ENCODE assay signal across 34 cellular contexts in genomic region chr9:13221741-13222140, GRCh38. TPM values are rescaled to one million over a fixed set of nuclear protein-coding genes. Genes with fewer than 3 reads are reported as not detected.
"Had no signal": no experiment of that assay in that cellular context is flagged by ENCODE, and none has a peak within 500 bp of the region (broad histone marks: within the 10 kb centered on the region; RNA-seq: fewer than 3 reads in every experiment).

No MANE protein-coding gene starts in this region.

- H3K4me1 ChIP-seq: adrenal gland, body of pancreas, breast epithelium had no signal

- H3K36me3 ChIP-seq: adrenal gland, brain microvascular endothelial cell had no signal

- H3K27ac ChIP-seq: adrenal gland, body of pancreas, brain microvascular endothelial cell, breast epithelium, VCaP had no signal

- H3K27ac Mint-ChIP-seq: activated B cell treated with CpG ODN at 0.5 μM for 24 hours; activated CD4-positive, alpha-beta memory T cell treated with anti-CD3 and anti-CD28 coated beads, Interleukin-2, amount 10 ng/mL, durations not matched to agents 7 days and 5 days; activated CD4-positive, alpha-beta T cell treated with anti-CD3 and anti-CD28 coated beads, Interleukin-2, amount 10 ng/mL, durations not matched to agents 7 days and 5 days; activated CD8-positive, alpha-beta memory T cell treated with anti-CD3 and anti-CD28 coated beads, Interleukin-2, amount 10 ng/mL, durations not matched to agents 7 days and 5 days; activated CD8-positive, alpha-beta T cell treated with anti-CD3 and anti-CD28 coated beads, Interleukin-2, amount 10 ng/mL, durations not matched to agents 7 days and 5 days; activated naive CD4-positive, alpha-beta T cell treated with anti-CD3 and anti-CD28 coated beads, Interleukin-2, amount 10 ng/mL, durations not matched to agents 7 days and 5 days; activated naive CD4-positive, alpha-beta T cell treated with anti-CD3 and anti-CD28 coated beads, Interleukin-2, amount 50 U/mL, for 24 hours; activated naive CD8-positive, alpha-beta T cell; activated naive CD8-positive, alpha-beta T cell treated with anti-CD3 and anti-CD28 coated beads, Interleukin-2, amount 10 ng/mL, durations not matched to agents 7 days and 5 days; activated naive CD8-positive, alpha-beta T cell treated with anti-CD3 and anti-CD28 coated beads, Interleukin-2, amount 50 U/mL, for 24 hours; activated T-cell treated with anti-CD3 and anti-CD28 coated beads, Interleukin-2, amount 50 U/mL, for 24 hours; activated T-helper 2 cell treated with anti-CD3 and anti-CD28 coated beads, Interferon-gamma antibody, Interleukin-2, Interleukin-4, amounts not matched to agents 10 μg/mL and 5 μg/mL and 100 μg/mL, durations not matched to agents 14 hours and 24 hours and 36 hours; T-helper 1 cell treated with Interleukin-12 subunit alpha and Interleukin-12 subunit beta and Interleukin-4 antibody, amounts not matched to agents 30 μg/mL and 1 μg/mL, for 36 hours; T-helper 2 cell treated with Interferon-gamma antibody and Interleukin-4, amounts not matched to agents 5 μg/mL and 100 μg/mL, for 36 hours had no signal

- H3K36me3 Mint-ChIP-seq: activated CD8-positive, alpha-beta memory T cell treated with anti-CD3 and anti-CD28 coated beads, Interleukin-2, amount 10 ng/mL, durations not matched to agents 7 days and 5 days; activated naive CD4-positive, alpha-beta T cell treated with anti-CD3 and anti-CD28 coated beads, Interleukin-2, amount 10 ng/mL, durations not matched to agents 7 days and 5 days; activated naive CD4-positive, alpha-beta T cell treated with anti-CD3 and anti-CD28 coated beads, Interleukin-2, amount 50 U/mL, for 24 hours; activated naive CD8-positive, alpha-beta T cell; activated naive CD8-positive, alpha-beta T cell treated with anti-CD3 and anti-CD28 coated beads, Interleukin-2, amount 10 ng/mL, durations not matched to agents 7 days and 5 days had no signal

- H3K4me3 Mint-ChIP-seq: activated B cell treated with CpG ODN at 0.5 μM for 24 hours; activated CD4-positive, alpha-beta memory T cell treated with anti-CD3 and anti-CD28 coated beads, Interleukin-2, amount 10 ng/mL, durations not matched to agents 7 days and 5 days; activated CD4-positive, alpha-beta T cell treated with anti-CD3 and anti-CD28 coated beads, Interleukin-2, amount 10 ng/mL, durations not matched to agents 7 days and 5 days; activated CD8-positive, alpha-beta memory T cell treated with anti-CD3 and anti-CD28 coated beads, Interleukin-2, amount 10 ng/mL, durations not matched to agents 7 days and 5 days; activated CD8-positive, alpha-beta T cell treated with anti-CD3 and anti-CD28 coated beads, Interleukin-2, amount 10 ng/mL, durations not matched to agents 7 days and 5 days; activated naive CD4-positive, alpha-beta T cell treated with anti-CD3 and anti-CD28 coated beads, Interleukin-2, amount 10 ng/mL, durations not matched to agents 7 days and 5 days; activated naive CD4-positive, alpha-beta T cell treated with anti-CD3 and anti-CD28 coated beads, Interleukin-2, amount 50 U/mL, for 24 hours; activated naive CD8-positive, alpha-beta T cell; activated naive CD8-positive, alpha-beta T cell treated with anti-CD3 and anti-CD28 coated beads, Interleukin-2, amount 10 ng/mL, durations not matched to agents 7 days and 5 days; activated naive CD8-positive, alpha-beta T cell treated with anti-CD3 and anti-CD28 coated beads, Interleukin-2, amount 50 U/mL, for 24 hours; activated T-cell treated with anti-CD3 and anti-CD28 coated beads, Interleukin-2, amount 50 U/mL, for 24 hours; T-helper 1 cell treated with Interleukin-12 subunit alpha and Interleukin-12 subunit beta and Interleukin-4 antibody, amounts not matched to agents 30 μg/mL and 1 μg/mL, for 36 hours; T-helper 2 cell treated with Interferon-gamma antibody and Interleukin-4, amounts not matched to agents 5 μg/mL and 100 μg/mL, for 36 hours had no signal

- H3K9me3 Mint-ChIP-seq: activated B cell treated with CpG ODN at 0.5 μM for 24 hours; activated CD4-positive, alpha-beta memory T cell treated with anti-CD3 and anti-CD28 coated beads, Interleukin-2, amount 10 ng/mL, durations not matched to agents 7 days and 5 days; activated CD4-positive, alpha-beta T cell treated with anti-CD3 and anti-CD28 coated beads, Interleukin-2, amount 10 ng/mL, durations not matched to agents 7 days and 5 days; activated naive CD8-positive, alpha-beta T cell treated with anti-CD3 and anti-CD28 coated beads, Interleukin-2, amount 10 ng/mL, durations not matched to agents 7 days and 5 days; T-helper 1 cell treated with Interleukin-12 subunit alpha and Interleukin-12 subunit beta and Interleukin-4 antibody, amounts not matched to agents 30 μg/mL and 1 μg/mL, for 36 hours had no signal

- H3K4me1 Mint-ChIP-seq: activated B cell treated with CpG ODN at 0.5 μM for 24 hours; activated CD4-positive, alpha-beta memory T cell treated with anti-CD3 and anti-CD28 coated beads, Interleukin-2, amount 10 ng/mL, durations not matched to agents 7 days and 5 days; activated CD4-positive, alpha-beta T cell treated with anti-CD3 and anti-CD28 coated beads, Interleukin-2, amount 10 ng/mL, durations not matched to agents 7 days and 5 days; activated CD8-positive, alpha-beta memory T cell treated with anti-CD3 and anti-CD28 coated beads, Interleukin-2, amount 10 ng/mL, durations not matched to agents 7 days and 5 days; activated naive CD4-positive, alpha-beta T cell treated with anti-CD3 and anti-CD28 coated beads, Interleukin-2, amount 10 ng/mL, durations not matched to agents 7 days and 5 days; activated naive CD4-positive, alpha-beta T cell treated with anti-CD3 and anti-CD28 coated beads, Interleukin-2, amount 50 U/mL, for 24 hours; activated naive CD8-positive, alpha-beta T cell treated with anti-CD3 and anti-CD28 coated beads, Interleukin-2, amount 10 ng/mL, durations not matched to agents 7 days and 5 days; activated naive CD8-positive, alpha-beta T cell treated with anti-CD3 and anti-CD28 coated beads, Interleukin-2, amount 50 U/mL, for 24 hours had no signal

- DNase-seq: activated B cell treated with CpG ODN at 0.5 μM for 24 hours; activated CD4-positive, alpha-beta memory T cell treated with anti-CD3 and anti-CD28 coated beads, Interleukin-2, amount 10 ng/mL, durations not matched to agents 7 days and 5 days; activated CD4-positive, alpha-beta T cell treated with anti-CD3 and anti-CD28 coated beads for 4 hours; activated CD4-positive, alpha-beta T cell treated with anti-CD3 and anti-CD28 coated beads, Interleukin-2, amount 10 ng/mL, durations not matched to agents 7 days and 5 days; activated CD4-positive, alpha-beta T cell treated with anti-CD3 and anti-CD28 coated beads, Interleukin-2, amount 50 U/mL, for 48 hours; activated CD4-positive, CD25-positive, alpha-beta regulatory T cell treated with anti-CD3 and anti-CD28 coated beads, Interleukin-2, amount 50 U/mL, for 72 hours; activated CD8-positive, alpha-beta memory T cell treated with anti-CD3 and anti-CD28 coated beads for 24 hours; activated CD8-positive, alpha-beta memory T cell treated with anti-CD3 and anti-CD28 coated beads, Interleukin-2, amount 10 ng/mL, durations not matched to agents 7 days and 5 days; activated CD8-positive, alpha-beta memory T cell treated with anti-CD3 and anti-CD28 coated beads, Interleukin-2, amount 50 U/mL, for 48 hours; activated CD8-positive, alpha-beta T cell treated with anti-CD3 and anti-CD28 coated beads, Interleukin-2, amount 10 ng/mL, durations not matched to agents 7 days and 5 days; activated effector memory CD4-positive, alpha-beta T cell treated with Interleukin-2 at 50 U/mL for 16 hours; activated gamma-delta T cell; activated naive CD4-positive, alpha-beta T cell treated with anti-CD3 and anti-CD28 coated beads, Interleukin-2, amount 10 ng/mL, durations not matched to agents 7 days and 5 days; activated naive CD4-positive, alpha-beta T cell treated with Interleukin-2 at 50 U/mL for 16 hours; activated naive CD8-positive, alpha-beta T cell treated with anti-CD3 and anti-CD28 coated beads, Interleukin-2, amount 10 ng/mL, durations not matched to agents 7 days and 5 days; activated naive CD8-positive, alpha-beta T cell treated with anti-CD3 and anti-CD28 coated beads, Interleukin-2, amount 50 U/mL, for 24 hours; activated T-cell treated with anti-CD3 and anti-CD28 coated beads, Interleukin-2, amount 50 U/mL, for 24 hours; activated T-cell treated with anti-CD3 and anti-CD28 coated beads, Interleukin-2, amount 50 U/mL, for 48 hours; adrenal gland; amniotic stem cell; aorta; body of pancreas; brain microvascular endothelial cell; central memory CD4-positive, alpha-beta T cell; T-helper 1 cell; T-helper 2 cell; T-helper 9 cell had no signal

- H3K27me3 Mint-ChIP-seq: activated B cell treated with CpG ODN at 0.5 μM for 24 hours; activated CD4-positive, alpha-beta memory T cell treated with anti-CD3 and anti-CD28 coated beads, Interleukin-2, amount 10 ng/mL, durations not matched to agents 7 days and 5 days; activated CD4-positive, alpha-beta T cell treated with anti-CD3 and anti-CD28 coated beads, Interleukin-2, amount 10 ng/mL, durations not matched to agents 7 days and 5 days; activated CD8-positive, alpha-beta memory T cell treated with anti-CD3 and anti-CD28 coated beads, Interleukin-2, amount 10 ng/mL, durations not matched to agents 7 days and 5 days; activated naive CD4-positive, alpha-beta T cell treated with anti-CD3 and anti-CD28 coated beads, Interleukin-2, amount 10 ng/mL, durations not matched to agents 7 days and 5 days; activated naive CD4-positive, alpha-beta T cell treated with anti-CD3 and anti-CD28 coated beads, Interleukin-2, amount 50 U/mL, for 24 hours; activated naive CD8-positive, alpha-beta T cell; activated naive CD8-positive, alpha-beta T cell treated with anti-CD3 and anti-CD28 coated beads, Interleukin-2, amount 10 ng/mL, durations not matched to agents 7 days and 5 days; activated naive CD8-positive, alpha-beta T cell treated with anti-CD3 and anti-CD28 coated beads, Interleukin-2, amount 50 U/mL, for 24 hours; activated T-cell treated with anti-CD3 and anti-CD28 coated beads, Interleukin-2, amount 50 U/mL, for 24 hours had no signal

- H3K27me3 ChIP-seq: adrenal gland, body of pancreas, brain microvascular endothelial cell, breast epithelium had no signal

- H3K4me3 ChIP-seq: adrenal gland, body of pancreas, breast epithelium had no signal

- H3K9me3 ChIP-seq: adrenal gland, body of pancreas, breast epithelium had no signal

RNA-seq across cellular contexts. Expression of gene MPDZ, which starts 57.8 kb away (rescaled TPM):
- total RNA-seq: activated B cell treated with CpG ODN at 0.5 μM for 24 hours; activated CD4-positive, alpha-beta memory T cell treated with anti-CD3 and anti-CD28 coated beads, Interleukin-2, amount 10 ng/mL, durations not matched to agents 7 days and 5 days; activated CD4-positive, alpha-beta T cell treated with anti-CD3 and anti-CD28 coated beads, Interleukin-2, amount 10 ng/mL, durations not matched to agents 7 days and 5 days; activated CD8-positive, alpha-beta memory T cell treated with anti-CD3 and anti-CD28 coated beads, Interleukin-2, amount 10 ng/mL, durations not matched to agents 7 days and 5 days; activated CD8-positive, alpha-beta T cell treated with anti-CD3 and anti-CD28 coated beads, Interleukin-2, amount 10 ng/mL, durations not matched to agents 7 days and 5 days; activated naive CD8-positive, alpha-beta T cell treated with anti-CD3 and anti-CD28 coated beads, Interleukin-2, amount 10 ng/mL, durations not matched to agents 7 days and 5 days; activated T-helper 2 cell treated with anti-CD3 and anti-CD28 coated beads, Interferon-gamma antibody, Interleukin-2, Interleukin-4, amounts not matched to agents 10 μg/mL and 5 μg/mL and 100 μg/mL, durations not matched to agents 14 hours and 24 hours and 36 hours had no signal
